ENCODE assay signal across 8 cellular contexts in the genomic region with DNA sequence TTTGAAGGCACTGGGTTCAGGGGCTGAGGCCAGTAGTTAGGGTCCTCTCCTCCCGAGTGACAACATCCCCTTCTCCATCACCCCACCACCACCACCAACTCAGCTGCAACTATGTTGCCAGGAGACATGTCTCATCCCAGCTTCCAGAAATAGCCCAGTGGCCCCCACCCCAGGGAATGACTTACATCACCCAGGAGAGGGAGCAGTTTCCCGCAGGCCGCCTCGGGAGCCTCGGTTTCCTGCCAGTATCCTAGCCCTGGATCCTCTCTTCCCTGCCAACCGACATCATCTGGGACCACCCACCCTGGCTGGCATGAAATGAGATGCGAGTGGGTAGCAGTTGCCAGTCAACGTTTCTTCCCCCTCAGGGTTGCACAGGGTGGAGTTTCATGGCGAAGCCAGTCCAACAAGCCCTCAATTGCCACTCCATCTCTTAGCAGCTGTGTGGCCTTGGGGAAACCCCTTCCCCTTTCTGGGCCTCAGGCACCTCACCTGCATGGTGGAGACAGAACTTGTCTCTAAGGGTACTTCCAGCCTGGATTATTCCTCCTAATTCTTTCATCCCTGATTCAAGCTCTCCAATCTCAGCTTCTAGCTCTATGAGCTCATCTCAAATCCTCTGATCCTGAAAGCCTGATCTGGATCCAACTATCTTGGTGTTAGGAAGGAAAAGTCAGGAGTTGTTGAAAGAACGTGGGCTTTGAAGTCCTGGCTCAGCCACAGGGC. TPM values are rescaled to one million over a fixed set of nuclear protein-coding genes. Genes with fewer than 3 reads are reported as not detected.
DNase-seq lines count a peak whose midpoint lies in the region; ATAC-seq and TF ChIP-seq lines count a peak whose summit lies in the region.

No MANE protein-coding gene starts in this region.

- H3K27me3 ChIP-seq in transverse colon = no peaks in the 10 kb centered on the region

- H3K4me3 ChIP-seq in OCI-LY7 (ENCODE audit: low read depth, low read length, poor library complexity, severe bottlenecking) (no peak overlapping the region), coronary artery (no peak overlapping the region), transverse colon (no peak overlapping the region)

- DNase-seq in NCI-H345 (lab: John Stamatoyannopoulos, UW) (peak; percentile 14), NCI-H345 treated with DMSO at 0.1 percent for 48 hours (lab: John Stamatoyannopoulos, UW; ENCODE audit: unreplicated experiment) (no peak), OCI-LY7 (ENCODE audit: low spot score) (no peak), coronary artery (ENCODE audit: low spot score) (peak; percentile 90), lung microvascular endothelial cell (ENCODE audit: low read depth in 2 of 2) (peak; percentile 80 to 85), transverse colon (peak; percentile 74), SKM-1 (lab: John Stamatoyannopoulos, UW; ENCODE audit: unreplicated experiment) (no peak)

- CTCF ChIA-PET in OCI-LY7 (lab: Charles Lee; ENCODE audit: unreplicated experiment) = no interaction called here

- peaks cover 8% of the 10 kb centered on the region for H3K79me2 ChIP-seq in OCI-LY7 (ENCODE audit: insufficient read depth, low read depth, low read length)

- no TSS peak for BruUV-seq in OCI-LY7 (replicated peaks; lab: Mats Ljungman, UMichigan)

- H3K27ac ChIP-seq in OCI-LY7 (ENCODE audit: low read depth, low read length, poor library complexity, severe bottlenecking) (peak overlapping the region; percentile 12), coronary artery (peak overlapping the region; percentile 50 to 71), transverse colon (peak overlapping the region; percentile 34 to 96 (median 86))

- TF ChIP-seq CTCF in OCI-LY7 (conservative IDR thresholded peaks at IDR 0.05; ENCODE audit: low read length) (no peak), coronary artery (IDR thresholded peaks at IDR 0.05) (peak; percentile 62), transverse colon (IDR thresholded peaks at IDR 0.05) (peak; percentile 57 to 63 (median 62))

- TF ChIP-seq POLR2A in transverse colon (IDR thresholded peaks at IDR 0.05) = no peak

- no peaks in the 10 kb centered on the region for H3K9me3 ChIP-seq in OCI-LY7 (ENCODE audit: low read length)
- H3K9me3 ChIP-seq in transverse colon = no peaks in the 10 kb centered on the region

- WGBS in transverse colon (ENCODE audit: low coverage in 1 of 2), 2 donors = 25% methylated on average over 10 of the region's 10 CpGs; no CpG with 5 or more reads in 1 of the 2 donors

- H3K4me1 ChIP-seq in OCI-LY7 (ENCODE audit: insufficient read depth, low read length, poor library complexity, severe bottlenecking) (peaks cover 22% of the 10 kb centered on the region), transverse colon (peaks cover 18 to 45% (median 39%) of the 10 kb centered on the region in 4 donors)

- ATAC-seq in GM19452 (IDR thresholded peaks at IDR 0.05; ENCODE audit: unreplicated experiment) = no peak

- no peak for TF ChIP-seq EP300 in transverse colon (IDR thresholded peaks at IDR 0.05; ENCODE audit: low read depth)

- H2AFZ ChIP-seq in OCI-LY7 (ENCODE audit: low read length) = no peak overlapping the region

- no peaks in the 10 kb centered on the region for H3K9me2 ChIP-seq in OCI-LY7 (ENCODE audit: insufficient read depth, low read length)

- H4K20me1 ChIP-seq in OCI-LY7 (ENCODE audit: insufficient read depth, low read length) = no peaks in the 10 kb centered on the region

- intact Hi-C loops in OCI-LY7 (cut with micrococcal nuclease; ENCODE audit: unreplicated experiment) (no loop called here), transverse colon (cut with DNase I; ENCODE audit: low total_unique reads) (loop anchor here (2.0 kb wide), 1 partner anchor 32 kb away; no protein-coding TSS in a partner anchor)

- POLR2A ChIA-PET in OCI-LY7 (lab: Charles Lee) = interaction anchor here (0.5 to 1.0 kb wide), 2 partner anchors 32 to 80 kb away, joined by 3 read pairs; no protein-coding TSS in a partner anchor

- no peak overlapping the region for H3K4me2 ChIP-seq in OCI-LY7 (ENCODE audit: low read length)

- H3K36me3 ChIP-seq in OCI-LY7 (ENCODE audit: insufficient read depth, low read length) = peaks cover 29% of the 10 kb centered on the region
- peaks cover 0 to 11% (median 3%) of the 10 kb centered on the region in 4 donors for H3K36me3 ChIP-seq in transverse colon

- in situ Hi-C loops in transverse colon (cut with MboI; ENCODE audit: low pct_ligation_motif_present in 1 of 4, low pct_unique_long_range_greater_than_20kb in 1 of 4, low sequenced_read_pairs in 3 of 4) = no loop called here

RNA-seq across cellular contexts. Expression of gene GSK3A, which starts 3.9 kb away (rescaled TPM):
- 20.9 and 23.6 TPM in 2 replicates for total RNA-seq in OCI-LY7 (2014; rRNA removed; shearing (Covaris generic))
- 29.2 and 33.7 TPM in 2 replicates for total RNA-seq in OCI-LY7 (2022)
- 8.3 and 11.3 TPM in 2 replicates for total RNA-seq in lung microvascular endothelial cell
- 10 to 100 TPM; 10.7 to 46.4 (median 31.0) TPM for total RNA-seq in transverse colon

RNA-seq across cellular contexts. Expression of gene ERF, which starts 8.6 kb away (rescaled TPM):
- 22.1 and 26.7 TPM in 2 replicates for total RNA-seq in OCI-LY7 (2014; rRNA removed; shearing (Covaris generic))
- total RNA-seq in OCI-LY7 (2022) (33.5 and 36.6 TPM in 2 replicates), lung microvascular endothelial cell (17.9 and 19.2 TPM in 2 replicates), transverse colon (10 to 100 TPM; 20.9 to 67.3 (median 30.5) TPM)

RNA-seq across cellular contexts. Expression of gene CIC, which starts 22.7 kb away (rescaled TPM):
- 20.7 and 26.8 TPM in 2 replicates for total RNA-seq in OCI-LY7 (2014; rRNA removed; shearing (Covaris generic))
- 48.2 and 59.3 TPM in 2 replicates for total RNA-seq in OCI-LY7 (2022)
- total RNA-seq in lung microvascular endothelial cell = 9.3 and 10.0 TPM in 2 replicates
- total RNA-seq in transverse colon = 10 to 100 TPM; 35.1 to 96.5 (median 43.6) TPM

RNA-seq across cellular contexts. Expression of gene ZNF526, which starts 26.2 kb away (rescaled TPM):
- total RNA-seq in OCI-LY7 (2014; rRNA removed; shearing (Covaris generic)) = 8.4 and 9.0 TPM in 2 replicates
- total RNA-seq in OCI-LY7 (2022) (12.7 and 14.8 TPM in 2 replicates), lung microvascular endothelial cell (4.6 and 6.5 TPM in 2 replicates), transverse colon (10 to 100 TPM in 1 of 4 donors, 1 to 10 TPM in 3; 6.4 to 19.5 (median 6.8) TPM)

RNA-seq across cellular contexts. Expression of gene DEDD2, which starts 28.8 kb away (rescaled TPM):
- total RNA-seq in OCI-LY7 (2014; rRNA removed; shearing (Covaris generic)) = 29.6 and 41.9 TPM in 2 replicates
- 15.5 and 18.6 TPM in 2 replicates for total RNA-seq in OCI-LY7 (2022)
- total RNA-seq in lung microvascular endothelial cell = 15.0 and 18.3 TPM in 2 replicates
- 10 to 100 TPM; 52.2 to 90.8 (median 63.0) TPM for total RNA-seq in transverse colon

Comparison
In these comparisons a context has a peak if more than half of its experiments do, and no peak if none do; other contexts are left out.
1. DNase-seq: peak in NCI-H345 (single experiment), coronary artery (single experiment), lung microvascular endothelial cell (2 of 2) and transverse colon (single experiment); none in NCI-H345 treated with DMSO at 0.1 percent for 48 hours (single experiment), OCI-LY7 (single experiment) and SKM-1 (single experiment).
2. H3K27ac ChIP-seq: peak in every context shown above with its lines; median percentile 86 in transverse colon; 60 in coronary artery; 12 in OCI-LY7.